In genomic region chr2:18977409-18977808, GRCh38 we compare ENCODE assay signal across 23 cellular contexts.
DNase-seq lines count a peak whose midpoint lies in the region; ATAC-seq, FAIRE-seq and TF ChIP-seq lines count a peak whose summit lies in the region.
"Had no signal": no experiment of that assay in that cellular context is flagged by ENCODE, and none has a peak within 500 bp of the region (broad histone marks: within the 10 kb centered on the region; RNA-seq: fewer than 3 reads in every experiment).

No MANE protein-coding gene starts in this region.

- H3K27ac Mint-ChIP-seq in astrocyte (ENCODE audit: unreplicated experiment) (peak overlapping the region; percentile 67), mesothelial cell of epicardium (peak overlapping the region; percentile 3)
- H3K27ac Mint-ChIP-seq: activated naive CD4-positive, alpha-beta T cell treated with anti-CD3 and anti-CD28 coated beads, Interleukin-2, amount 10 ng/mL, durations not matched to agents 7 days and 5 days; activated T-helper 1 cell treated with anti-CD3 and anti-CD28 coated beads, Interleukin-12 subunit alpha, Interleukin-12 subunit beta, Interleukin-2, Interleukin-4 antibody, amounts not matched to agents 30 ng/mL and 10 ng/mL and 1 ng/mL, durations not matched to agents 14 hours and 24 hours and 36 hours; CD4-positive, CD25-positive, alpha-beta regulatory T cell; neural progenitor cell; progenitor cell of endocrine pancreas had no signal

- H3K79me2 ChIP-seq in astrocyte (ENCODE audit: insufficient read depth, low read length) = no peaks in the 10 kb centered on the region

- H3K4me3 ChIP-seq in astrocyte (ENCODE audit: insufficient read depth, low read depth, low read length) = no peak overlapping the region
- H3K4me3 ChIP-seq in stomach = no peak overlapping the region
- H3K4me3 ChIP-seq: neural progenitor cell had no signal

- H2AFZ ChIP-seq in astrocyte (ENCODE audit: low read depth, low read length) = no peak overlapping the region
- H2AFZ ChIP-seq: neural progenitor cell had no signal

- H3K9me3 ChIP-seq in astrocyte (ENCODE audit: insufficient read depth, low read depth, low read length) (no peaks in the 10 kb centered on the region), stomach (no peaks in the 10 kb centered on the region)

- H4K20me1 ChIP-seq in astrocyte (ENCODE audit: insufficient read depth, low read length) = no peaks in the 10 kb centered on the region

- FAIRE-seq in astrocyte (lab: Jason Lieb, UNC) = peak; percentile 17
- FAIRE-seq: D721Med had no signal

- H3K4me3 Mint-ChIP-seq in astrocyte (ENCODE audit: unreplicated experiment) (no peak overlapping the region), mesothelial cell of epicardium (no peak overlapping the region)
- H3K4me3 Mint-ChIP-seq: activated naive CD4-positive, alpha-beta T cell treated with anti-CD3 and anti-CD28 coated beads, Interleukin-2, amount 10 ng/mL, durations not matched to agents 7 days and 5 days; activated T-helper 1 cell treated with anti-CD3 and anti-CD28 coated beads, Interleukin-12 subunit alpha, Interleukin-12 subunit beta, Interleukin-2, Interleukin-4 antibody, amounts not matched to agents 30 ng/mL and 10 ng/mL and 1 ng/mL, durations not matched to agents 14 hours and 24 hours and 36 hours; CD4-positive, CD25-positive, alpha-beta regulatory T cell; neural progenitor cell had no signal

- H3K36me3 Mint-ChIP-seq in astrocyte (ENCODE audit: low read depth, unreplicated experiment) = no peaks in the 10 kb centered on the region
- no peaks in the 10 kb centered on the region for H3K36me3 Mint-ChIP-seq in mesothelial cell of epicardium
- H3K36me3 Mint-ChIP-seq: activated naive CD4-positive, alpha-beta T cell treated with anti-CD3 and anti-CD28 coated beads, Interleukin-2, amount 10 ng/mL, durations not matched to agents 7 days and 5 days; CD4-positive, CD25-positive, alpha-beta regulatory T cell; neural progenitor cell had no signal

- DNase-seq in EH (ENCODE audit: low read depth) = peak; percentile 23
- DNase-seq in astrocyte (ENCODE audit: low read depth) = no peak
- DNase-seq in mesothelial cell of epicardium (ENCODE audit: low spot score in 2 of 2, unreplicated experiment in 2 of 2) = no peak
- no peak for DNase-seq in stomach
- DNase-seq in stimulated activated naive CD8-positive, alpha-beta T cell treated with anti-CD3 and anti-CD28 coated beads, Interleukin-15, Interleukin-2, amounts not matched to agents 100 U/mL and 50 U/mL, for 24 hours = no peak
- no peak for DNase-seq in HuH-7 (ENCODE audit: low spot score)
- DNase-seq in NCI-H345 (lab: John Stamatoyannopoulos, UW) = no peak
- no peak for DNase-seq in GM10266 (ENCODE audit: extremely low spot score)
- DNase-seq: activated CD4-positive, alpha-beta T cell treated with anti-CD3 and anti-CD28 coated beads, Interleukin-2, amount 50 U/mL, for 1 hour; activated naive CD4-positive, alpha-beta T cell treated with anti-CD3 and anti-CD28 coated beads, Interleukin-2, amount 10 ng/mL, durations not matched to agents 7 days and 5 days; CD4-positive, CD25-positive, alpha-beta regulatory T cell; central memory CD4-positive, alpha-beta T cell; head of caudate nucleus; left cardiac atrium; midbrain; NCI-H1048; NCI-H187 treated with DMSO at 0.1 percent for 48 hours; NCI-H82; WERI-Rb-1 had no signal

- H3K4me1 ChIP-seq in astrocyte (ENCODE audit: insufficient read depth, low read length) (peaks cover 17% of the 10 kb centered on the region), stomach (peaks cover 0 to 28% (median 12%) of the 10 kb centered on the region in 4 donors)
- H3K4me1 ChIP-seq: neural progenitor cell had no signal

- H3K36me3 ChIP-seq in astrocyte (ENCODE audit: insufficient read depth, low read length) = no peaks in the 10 kb centered on the region
- H3K36me3 ChIP-seq in stomach = no peaks in the 10 kb centered on the region
- H3K36me3 ChIP-seq: neural progenitor cell, WERI-Rb-1 had no signal

- H3K9me3 Mint-ChIP-seq in astrocyte (ENCODE audit: unreplicated experiment) (no peaks in the 10 kb centered on the region), mesothelial cell of epicardium (peaks cover 9% of the 10 kb centered on the region)
- H3K9me3 Mint-ChIP-seq: neural progenitor cell had no signal

- intact Hi-C loops in stomach (cut with DNase I; ENCODE audit: low total_unique reads) = no loop called here

- no peak for TF ChIP-seq POLR2A in stomach (IDR thresholded peaks at IDR 0.05)

- no peak for ATAC-seq in stimulated activated naive CD8-positive, alpha-beta T cell treated with anti-CD3 and anti-CD28 coated beads, Interleukin-15, Interleukin-2, amounts not matched to agents 100 U/mL and 50 U/mL, for 24 hours

- 60 to 74% (median 65%) methylated on average over 3 of the region's 3 CpGs for WGBS in stomach, 5 donors

- H3K27ac ChIP-seq in astrocyte (ENCODE audit: low read depth, low read length) (no peak overlapping the region), stomach (peak overlapping the region in 4 of 5 donors; percentile 59 to 79 (median 76))
- H3K27ac ChIP-seq: neural progenitor cell, WERI-Rb-1 had no signal

- no peak overlapping the region for H3K4me2 ChIP-seq in astrocyte (ENCODE audit: low read length)
- H3K4me2 ChIP-seq: neural progenitor cell had no signal

- H3K27me3 Mint-ChIP-seq in astrocyte (ENCODE audit: low read depth, unreplicated experiment) (no peaks in the 10 kb centered on the region), mesothelial cell of epicardium (ENCODE audit: low read depth) (no peaks in the 10 kb centered on the region)
- H3K27me3 Mint-ChIP-seq: activated naive CD4-positive, alpha-beta T cell treated with anti-CD3 and anti-CD28 coated beads, Interleukin-2, amount 10 ng/mL, durations not matched to agents 7 days and 5 days; CD4-positive, CD25-positive, alpha-beta regulatory T cell; progenitor cell of endocrine pancreas had no signal

- H3K27me3 ChIP-seq in astrocyte (ENCODE audit: insufficient read depth, low read length) (no peaks in the 10 kb centered on the region), stomach (no peaks in the 10 kb centered on the region)
- H3K27me3 ChIP-seq: neural progenitor cell had no signal

- no peak for TF ChIP-seq EP300 in stomach (IDR thresholded peaks at IDR 0.05)

- no peak for TF ChIP-seq CTCF in astrocyte (IDR thresholded peaks at IDR 0.05; ENCODE audit: insufficient read depth, low read depth, low read length)
- TF ChIP-seq CTCF in mesothelial cell of epicardium (IDR thresholded peaks at IDR 0.05; ENCODE audit: unreplicated experiment) = no peak
- no peak for TF ChIP-seq CTCF in stomach (IDR thresholded peaks at IDR 0.05)
- no peak for TF ChIP-seq CTCF in GM10266 (IDR thresholded peaks at IDR 0.05; ENCODE audit: control insufficient read depth, insufficient read depth, low read depth, missing control alignments)

- H3K4me1 Mint-ChIP-seq in astrocyte (ENCODE audit: low read depth, unreplicated experiment) = peaks cover 21% of the 10 kb centered on the region
- peaks cover 23% of the 10 kb centered on the region for H3K4me1 Mint-ChIP-seq in mesothelial cell of epicardium
- H3K4me1 Mint-ChIP-seq: activated naive CD4-positive, alpha-beta T cell treated with anti-CD3 and anti-CD28 coated beads, Interleukin-2, amount 10 ng/mL, durations not matched to agents 7 days and 5 days; CD4-positive, CD25-positive, alpha-beta regulatory T cell had no signal

- no peak overlapping the region for H3K9ac ChIP-seq in astrocyte (ENCODE audit: low read length)
- H3K9ac ChIP-seq: neural progenitor cell had no signal
